In genomic region chr1:77888071-77888428, GRCh38 we compare ENCODE assay signal across 8 cellular contexts. TPM values are rescaled to one million over a fixed set of nuclear protein-coding genes. Genes with fewer than 3 reads are reported as not detected.
DNase-seq lines count a peak whose midpoint lies in the region; ATAC-seq, FAIRE-seq and TF ChIP-seq lines count a peak whose summit lies in the region.

No MANE protein-coding gene starts in this region.

- no peaks in the 10 kb centered on the region for H3K36me3 ChIP-seq in upper lobe of left lung

- H3K27me3 ChIP-seq in upper lobe of left lung, result no peaks in the 10 kb centered on the region

- H3K36me3 Mint-ChIP-seq in dendritic cell treated with granulocyte-macrophage colony-stimulating factor and Interleukin-4, amounts not matched to agents 40 ng/mL and 50 ng/mL, for 4 days (ENCODE audit: low read depth), result no peaks in the 10 kb centered on the region
- H3K36me3 Mint-ChIP-seq in memory B cell, result peaks cover 14% of the 10 kb centered on the region

- H3K9me3 Mint-ChIP-seq in dendritic cell treated with granulocyte-macrophage colony-stimulating factor and Interleukin-4, amounts not matched to agents 40 ng/mL and 50 ng/mL, for 4 days, result no peaks in the 10 kb centered on the region
- H3K9me3 Mint-ChIP-seq in memory B cell, result peaks cover 1% of the 10 kb centered on the region

- 23 to 29% methylated on average over 11 of the region's 11 CpGs for WGBS in upper lobe of left lung, 2 donors

- no peak for FAIRE-seq in H54 (lab: Jason Lieb, UNC)

- peak; percentile 7 for DNase-seq in G401 (ENCODE audit: low spot score)
- no peak for DNase-seq in LNCaP clone FGC (ENCODE audit: low read depth)
- DNase-seq in memory B cell (ENCODE audit: low spot score in 2 of 2), result no peak
- DNase-seq in upper lobe of left lung, result no peak
- DNase-seq in H54 (ENCODE audit: insufficient read length, low spot score), result no peak
- no peak for DNase-seq in ureter (ENCODE audit: low spot score)

- TF ChIP-seq POLR2A in upper lobe of left lung (IDR thresholded peaks at IDR 0.05) (no peak), H54 (IDR thresholded peaks at IDR 0.05; ENCODE audit: low read depth, low read length) (no peak; the same call in 1 of the 2 replicates)

- H3K4me1 ChIP-seq in upper lobe of left lung, result peaks cover 0 to 7% (median 6%) of the 10 kb centered on the region in 4 donors

- TF ChIP-seq CTCF in LNCaP clone FGC (IDR thresholded peaks at IDR 0.05; ENCODE audit: control insufficient read depth, extremely low read depth, insufficient read depth) (no peak), upper lobe of left lung (IDR thresholded peaks at IDR 0.05) (no peak)

- H3K27ac ChIP-seq in upper lobe of left lung, result peak overlapping the region; percentile 82 to 91 (median 90)

- peak overlapping the region; percentile 73 for H3K27ac Mint-ChIP-seq in dendritic cell treated with granulocyte-macrophage colony-stimulating factor and Interleukin-4, amounts not matched to agents 40 ng/mL and 50 ng/mL, for 4 days
- H3K27ac Mint-ChIP-seq in memory B cell, result no peak overlapping the region

- ATAC-seq in memory B cell (ENCODE audit: low read depth) (peak; percentile 21), upper lobe of left lung (ENCODE audit: low FRiP score in 2 of 2) (peak; percentile 36 to 77), HG02763 (IDR thresholded peaks at IDR 0.05; ENCODE audit: unreplicated experiment) (no peak)

- intact Hi-C loops in dendritic cell treated with granulocyte-macrophage colony-stimulating factor and Interleukin-4, amounts not matched to agents 40 ng/mL and 50 ng/mL, for 4 days (cut with micrococcal nuclease), result no loop called here

- no peak for TF ChIP-seq EP300 in upper lobe of left lung (IDR thresholded peaks at IDR 0.05)

- H3K4me1 Mint-ChIP-seq in dendritic cell treated with granulocyte-macrophage colony-stimulating factor and Interleukin-4, amounts not matched to agents 40 ng/mL and 50 ng/mL, for 4 days (ENCODE audit: low read depth), result peaks cover 18% of the 10 kb centered on the region
- H3K4me1 Mint-ChIP-seq in memory B cell, result peaks cover 10% of the 10 kb centered on the region

- peaks cover 21% of the 10 kb centered on the region for H3K27me3 Mint-ChIP-seq in dendritic cell treated with granulocyte-macrophage colony-stimulating factor and Interleukin-4, amounts not matched to agents 40 ng/mL and 50 ng/mL, for 4 days
- H3K27me3 Mint-ChIP-seq in memory B cell, result peaks cover 12% of the 10 kb centered on the region

- peak overlapping the region; percentile 78 for H3K4me3 Mint-ChIP-seq in dendritic cell treated with granulocyte-macrophage colony-stimulating factor and Interleukin-4, amounts not matched to agents 40 ng/mL and 50 ng/mL, for 4 days
- H3K4me3 Mint-ChIP-seq in memory B cell, result peak overlapping the region; percentile 81

- H3K4me3 ChIP-seq in LNCaP clone FGC (ENCODE audit: low read depth, low read length), result peak overlapping the region; percentile 45
- peak overlapping the region; percentile 60 to 78 (median 70) for H3K4me3 ChIP-seq in upper lobe of left lung

- no peaks in the 10 kb centered on the region for H3K9me3 ChIP-seq in upper lobe of left lung

- in situ Hi-C loops in G401 (cut with HindIII; ENCODE audit: low sequenced_read_pairs), result no loop called here

RNA-seq across cellular contexts. Expression of gene NEXN, which starts 0.4 kb away (rescaled TPM):
- 2.5 and 3.3 TPM in 2 replicates for total RNA-seq in G401 (2014; rRNA removed; shearing (Covaris generic))
- total RNA-seq in upper lobe of left lung (10 to 100 TPM; 13.0 to 60.8 (median 28.2) TPM), ureter (22.9 TPM)
